ENCODE assay signal across 8 cellular contexts in genomic region chr20:38730989-38731737, GRCh38. TPM values are rescaled to one million over a fixed set of nuclear protein-coding genes. Genes with fewer than 3 reads are reported as not detected.
DNase-seq lines count a peak whose midpoint lies in the region; ATAC-seq lines count a peak whose summit lies in the region.

No MANE protein-coding gene starts in this region.

- H3K27ac Mint-ChIP-seq in activated CD8-positive, alpha-beta memory T cell treated with anti-CD3 and anti-CD28 coated beads, Interleukin-2, amount 10 ng/mL, durations not matched to agents 7 days and 5 days = peak overlapping the region; percentile 45

- peaks cover 33% of the 10 kb centered on the region for H3K4me1 Mint-ChIP-seq in activated CD8-positive, alpha-beta memory T cell treated with anti-CD3 and anti-CD28 coated beads, Interleukin-2, amount 10 ng/mL, durations not matched to agents 7 days and 5 days

- H3K4me3 Mint-ChIP-seq in activated CD8-positive, alpha-beta memory T cell treated with anti-CD3 and anti-CD28 coated beads, Interleukin-2, amount 10 ng/mL, durations not matched to agents 7 days and 5 days = peak overlapping the region; percentile 5

- DNase-seq in D341Med (ENCODE audit: low spot score) (peak; percentile 89), NCI-H524 treated with DMSO at 0.1 percent for 48 hours (lab: John Stamatoyannopoulos, UW) (peak; percentile 67), epidermal melanocyte (ENCODE audit: insufficient read length, low spot score) (peak; percentile 72), myocyte (ENCODE audit: low read depth) (peak; percentile 47)
- DNase-seq in activated CD8-positive, alpha-beta memory T cell treated with anti-CD3 and anti-CD28 coated beads, Interleukin-2, amount 10 ng/mL, durations not matched to agents 7 days and 5 days = peak; percentile 80
- peak; percentile 51 to 61 for DNase-seq in stimulated activated CD8-positive, alpha-beta memory T cell treated with anti-CD3 and anti-CD28 coated beads, Interleukin-7, amount 100 ng/mL, for 4 hours (ENCODE audit: low read depth in 2 of 2)

- ATAC-seq in HG02642 (IDR thresholded peaks at IDR 0.05; ENCODE audit: poor library complexity, unreplicated experiment) (peak; percentile 64), GM18520 (IDR thresholded peaks at IDR 0.05; ENCODE audit: unreplicated experiment) (no peak)
- peak; percentile 88 for ATAC-seq in activated CD8-positive, alpha-beta memory T cell treated with anti-CD3 and anti-CD28 coated beads, Interleukin-2, amount 10 ng/mL, durations not matched to agents 7 days and 5 days

- CTCF ChIA-PET in activated CD8-positive, alpha-beta memory T cell treated with anti-CD3 and anti-CD28 coated beads, Interleukin-2, amount 10 ng/mL, durations not matched to agents 7 days and 5 days (lab: Charles Lee) = interaction anchor here (0.6 to 1.3 kb wide), 15 partner anchors 9 to 230 kb away, joined by 3 to 5 read pairs (median 3); partner anchors contain the start of gene ACTR5

- H3K9me3 Mint-ChIP-seq in activated CD8-positive, alpha-beta memory T cell treated with anti-CD3 and anti-CD28 coated beads, Interleukin-2, amount 10 ng/mL, durations not matched to agents 7 days and 5 days (ENCODE audit: low read depth) = no peaks in the 10 kb centered on the region

- H3K36me3 Mint-ChIP-seq in activated CD8-positive, alpha-beta memory T cell treated with anti-CD3 and anti-CD28 coated beads, Interleukin-2, amount 10 ng/mL, durations not matched to agents 7 days and 5 days = peaks cover 6% of the 10 kb centered on the region

- H3K27me3 Mint-ChIP-seq in activated CD8-positive, alpha-beta memory T cell treated with anti-CD3 and anti-CD28 coated beads, Interleukin-2, amount 10 ng/mL, durations not matched to agents 7 days and 5 days = peaks cover 91% of the 10 kb centered on the region

RNA-seq across cellular contexts. Expression of gene SLC32A1, which starts 6.9 kb away (rescaled TPM):
- total RNA-seq in activated CD8-positive, alpha-beta memory T cell treated with anti-CD3 and anti-CD28 coated beads, Interleukin-2, amount 10 ng/mL, durations not matched to agents 7 days and 5 days = not detected
- total RNA-seq in myocyte = not detected in 2 replicates
- polyA plus RNA-seq in myocyte (2012) = not detected

RNA-seq across cellular contexts. Expression of gene ACTR5, which starts 17.1 kb away (rescaled TPM):
- total RNA-seq in activated CD8-positive, alpha-beta memory T cell treated with anti-CD3 and anti-CD28 coated beads, Interleukin-2, amount 10 ng/mL, durations not matched to agents 7 days and 5 days = 10 to 100 TPM in 1 of 2 experiments, 1 to 10 TPM in 1; 9.5 to 10.6 TPM
- total RNA-seq in myocyte = 6.1 and 6.7 TPM in 2 replicates
- 4.1 TPM for polyA plus RNA-seq in myocyte (2012)
